In genomic region chr15:62976301-62976842, GRCh38 we compare ENCODE assay signal across 11 cellular contexts.
DNase-seq lines count a peak whose midpoint lies in the region; ATAC-seq and TF ChIP-seq lines count a peak whose summit lies in the region.
"Had no signal": no experiment of that assay in that cellular context is flagged by ENCODE, and none has a peak within 500 bp of the region (broad histone marks: within the 10 kb centered on the region; RNA-seq: fewer than 3 reads in every experiment).

No MANE protein-coding gene starts in this region.

- H3K36me3 ChIP-seq in ectodermal cell (ENCODE audit: control insufficient read depth, insufficient read depth, low read length) (no peaks in the 10 kb centered on the region), sigmoid colon (no peaks in the 10 kb centered on the region)

- TF ChIP-seq POLR2A in sigmoid colon (IDR thresholded peaks at IDR 0.05) = no peak

- no peak overlapping the region for H3K4me3 ChIP-seq in AG10803 (ENCODE audit: low read length)
- no peak overlapping the region for H3K4me3 ChIP-seq in ectodermal cell (ENCODE audit: insufficient read depth, low read depth, low read length)
- H3K4me3 ChIP-seq in sigmoid colon = no peak overlapping the region

- H3K36me3 Mint-ChIP-seq in nephron (ENCODE audit: low read depth) (no peaks in the 10 kb centered on the region), glutamatergic neuron (ENCODE audit: unreplicated experiment) (no peaks in the 10 kb centered on the region)

- DNase-seq in AG10803 (ENCODE audit: low read depth) (peak; percentile 90), M059J (ENCODE audit: low read depth) (peak; percentile 80), glutamatergic neuron (no peak), sigmoid colon (no peak)
- DNase-seq in stimulated activated naive CD4-positive, alpha-beta T cell treated with Interleukin-2 at 50 U/mL for 16 hours (lab: John Stamatoyannopoulos, UW) = no peak
- DNase-seq: activated CD4-positive, alpha-beta T cell treated with anti-CD3 and anti-CD28 coated beads for 4 hours; NCI-H2107; stimulated activated naive CD8-positive, alpha-beta T cell treated with anti-CD3 and anti-CD28 coated beads, Interleukin-15, amount 100 ng/mL, for 72 hours had no signal

- intact Hi-C loops in sigmoid colon (cut with DNase I) = no loop called here

- H3K4me1 Mint-ChIP-seq in nephron = peaks cover 22% of the 10 kb centered on the region
- H3K4me1 Mint-ChIP-seq in glutamatergic neuron (ENCODE audit: low read depth, unreplicated experiment) = peaks cover 5% of the 10 kb centered on the region
- H3K4me1 Mint-ChIP-seq: stimulated activated naive CD8-positive, alpha-beta T cell treated with anti-CD3 and anti-CD28 coated beads, Interleukin-15, amount 100 ng/mL, for 72 hours had no signal

- no peaks in the 10 kb centered on the region for H3K27me3 Mint-ChIP-seq in nephron (ENCODE audit: low read depth)
- no peaks in the 10 kb centered on the region for H3K27me3 Mint-ChIP-seq in glutamatergic neuron (ENCODE audit: unreplicated experiment)

- TF ChIP-seq CTCF in AG10803 (conservative IDR thresholded peaks at IDR 0.05; ENCODE audit: low read length) = no peak
- no peak for TF ChIP-seq CTCF in nephron (IDR thresholded peaks at IDR 0.05; ENCODE audit: unreplicated experiment in 3 of 3)
- TF ChIP-seq CTCF in glutamatergic neuron (IDR thresholded peaks at IDR 0.05; ENCODE audit: partially characterized antibody, unreplicated experiment) = no peak
- no peak for TF ChIP-seq CTCF in sigmoid colon (IDR thresholded peaks at IDR 0.05)

- no peaks in the 10 kb centered on the region for H3K9me3 ChIP-seq in ectodermal cell (ENCODE audit: control insufficient read depth, low read length)
- no peaks in the 10 kb centered on the region for H3K9me3 ChIP-seq in sigmoid colon

- H3K9me3 Mint-ChIP-seq in nephron (no peaks in the 10 kb centered on the region), glutamatergic neuron (ENCODE audit: unreplicated experiment) (no peaks in the 10 kb centered on the region)
- H3K9me3 Mint-ChIP-seq: stimulated activated naive CD8-positive, alpha-beta T cell treated with anti-CD3 and anti-CD28 coated beads, Interleukin-15, amount 100 ng/mL, for 72 hours had no signal

- no peak for TF ChIP-seq EP300 in sigmoid colon (IDR thresholded peaks at IDR 0.05)

- peak overlapping the region; percentile 35 to 82 (median 50) for H3K27ac Mint-ChIP-seq in nephron
- no peak overlapping the region for H3K27ac Mint-ChIP-seq in glutamatergic neuron (ENCODE audit: unreplicated experiment)

- H3K4me1 ChIP-seq in ectodermal cell (ENCODE audit: control insufficient read depth, insufficient read depth, low read length) (peaks cover 7% of the 10 kb centered on the region), sigmoid colon (peaks cover 0 to 10% (median 3%) of the 10 kb centered on the region in 4 donors)

- WGBS in ectodermal cell, 2 experiments = 86 to 89% methylated on average over 2 of the region's 2 CpGs
- WGBS in sigmoid colon, 2 donors = 63 to 82% methylated on average over 2 of the region's 2 CpGs

- peak overlapping the region; percentile 36 for H3K27ac ChIP-seq in ectodermal cell (ENCODE audit: insufficient read depth, low read depth, low read length, poor library complexity, severe bottlenecking)
- no peak overlapping the region for H3K27ac ChIP-seq in sigmoid colon

- H3K4me3 Mint-ChIP-seq in nephron = no peak overlapping the region
- no peak overlapping the region for H3K4me3 Mint-ChIP-seq in glutamatergic neuron (ENCODE audit: unreplicated experiment)
- H3K4me3 Mint-ChIP-seq: stimulated activated naive CD8-positive, alpha-beta T cell treated with anti-CD3 and anti-CD28 coated beads, Interleukin-15, amount 100 ng/mL, for 72 hours had no signal

- H3K27me3 ChIP-seq in ectodermal cell (ENCODE audit: control insufficient read depth, insufficient read depth, low read length, poor library complexity, severe bottlenecking) (no peaks in the 10 kb centered on the region), sigmoid colon (no peaks in the 10 kb centered on the region)

- no peak for ATAC-seq in HG02759 (IDR thresholded peaks at IDR 0.05; ENCODE audit: unreplicated experiment)
- ATAC-seq: stimulated activated naive CD8-positive, alpha-beta T cell treated with anti-CD3 and anti-CD28 coated beads, Interleukin-15, amount 100 ng/mL, for 72 hours had no signal

Comparison
In these comparisons a context has a peak if more than half of its experiments do, and no peak if none do; other contexts are left out.
1. DNase-seq: peak in AG10803 (single experiment) and M059J (single experiment); none in stimulated activated naive CD4-positive, alpha-beta T cell treated with Interleukin-2 at 50 U/mL for 16 hours (single experiment), glutamatergic neuron (single experiment) and sigmoid colon (single experiment).